9 cellular contexts compared by ENCODE assay signal in the genomic region with DNA sequence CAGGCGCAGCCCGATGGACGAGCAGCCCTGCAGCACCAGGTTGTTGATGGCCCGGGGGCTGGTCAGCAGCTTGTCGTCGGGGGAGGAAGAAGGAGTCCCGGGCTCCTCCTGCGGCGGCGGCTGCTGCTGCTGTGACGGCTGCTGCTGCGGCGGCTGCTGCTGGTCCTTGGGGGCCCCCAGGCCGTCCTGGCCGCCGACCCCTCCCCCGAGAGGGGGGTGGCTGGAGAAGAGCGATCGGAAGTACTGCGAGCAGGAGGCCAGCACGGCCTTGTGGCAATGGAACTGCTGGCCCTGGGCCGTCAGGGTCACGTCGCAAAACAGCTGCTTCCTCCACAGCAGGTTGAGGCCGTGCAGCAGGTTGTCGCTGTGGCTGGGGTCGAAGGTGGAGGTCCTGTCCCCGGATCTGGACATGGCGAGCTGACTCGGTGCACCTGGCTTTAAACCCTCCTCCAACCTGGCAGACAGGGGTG. TPM values are rescaled to one million over a fixed set of nuclear protein-coding genes. Genes with fewer than 3 reads are reported as not detected.
DNase-seq lines count a peak whose midpoint lies in the region; ATAC-seq and TF ChIP-seq lines count a peak whose summit lies in the region.
"Had no signal": no experiment of that assay in that cellular context is flagged by ENCODE, and none has a peak within 500 bp of the region (broad histone marks: within the 10 kb centered on the region; RNA-seq: fewer than 3 reads in every experiment).

No MANE protein-coding gene starts in this region.

- H3K36me3 ChIP-seq in GM23338 (ENCODE audit: insufficient read depth) (no peaks in the 10 kb centered on the region), Peyer's patch (no peaks in the 10 kb centered on the region), iPS-18a (ENCODE audit: control insufficient read depth, low read depth, low read length) (no peaks in the 10 kb centered on the region), gastrocnemius medialis (no peaks in the 10 kb centered on the region)

- peaks cover 45% of the 10 kb centered on the region for H3K27me3 Mint-ChIP-seq in GM23338 (ENCODE audit: insufficient read depth, low read depth, poor library complexity)

- H3F3A ChIP-seq in GM23338 (replicated peaks; ENCODE audit: low read depth), result peaks cover 9% of the 10 kb centered on the region; the same call in 1 of the 2 replicates

- TF ChIP-seq CTCF in GM23338 (conservative IDR thresholded peaks at IDR 0.05; ENCODE audit: low read depth in 2 of 2) (no peak), Peyer's patch (IDR thresholded peaks at IDR 0.05) (no peak), gastrocnemius medialis (IDR thresholded peaks at IDR 0.05 in 4 of 5, conservative IDR thresholded peaks at IDR 0.05 in 1 of 5) (no peak)

- H3K27ac Mint-ChIP-seq in GM23338, result no peak overlapping the region

- no peaks in the 10 kb centered on the region for H3K9me3 ChIP-seq in Peyer's patch
- H3K9me3 ChIP-seq in iPS-18a (ENCODE audit: control insufficient read depth, low read depth, low read length), result no peaks in the 10 kb centered on the region
- H3K9me3 ChIP-seq in gastrocnemius medialis, result no peaks in the 10 kb centered on the region

- peak overlapping the region; percentile 99 for H3K4me2 ChIP-seq in GM23338

- peaks cover 39% of the 10 kb centered on the region for H3K4me1 Mint-ChIP-seq in GM23338

- peak overlapping the region; percentile 91 for H2AFZ ChIP-seq in GM23338

- ATAC-seq in GM23338, result peak; percentile 5
- no peak for ATAC-seq in gastrocnemius medialis

- no peaks in the 10 kb centered on the region for H3K9me2 ChIP-seq in GM23338 (ENCODE audit: insufficient read depth)

- H3K9me3 Mint-ChIP-seq in GM23338, result no peaks in the 10 kb centered on the region; the same call in 2 of the 3 replicates

- peaks cover 40% of the 10 kb centered on the region for H3K4me1 ChIP-seq in GM23338 (ENCODE audit: insufficient read depth)
- H3K4me1 ChIP-seq in Peyer's patch, result peaks cover 0 to 27% (median 1%) of the 10 kb centered on the region in 4 donors
- H3K4me1 ChIP-seq in iPS-18a (ENCODE audit: control insufficient read depth, low read depth, low read length), result peaks cover 32% of the 10 kb centered on the region
- H3K4me1 ChIP-seq in gastrocnemius medialis, result peaks cover 7 to 11% of the 10 kb centered on the region in 2 donors

- H3K27ac ChIP-seq in GM23338 (ENCODE audit: low read depth) (no peak overlapping the region), Peyer's patch (peak overlapping the region in 2 of 4 donors; percentile 50 to 87), iPS-18a (ENCODE audit: low read length) (no peak overlapping the region), gastrocnemius medialis (no peak overlapping the region)

- H3K79me2 ChIP-seq in GM23338 (replicated peaks; ENCODE audit: insufficient read depth), result no peaks in the 10 kb centered on the region

- peak overlapping the region; percentile 39 for H3K9ac ChIP-seq in iPS-18a (ENCODE audit: low read length)

- DNase-seq in GM23338 (ENCODE audit: low spot score), result no peak
- peak; percentile 51 to 59 (median 59) for DNase-seq in Peyer's patch
- DNase-seq in gastrocnemius medialis, result no peak
- no peak for DNase-seq in NCI-H1092 (lab: John Stamatoyannopoulos, UW)
- no peak for DNase-seq in ACHN
- DNase-seq in NCI-H2171 (lab: John Stamatoyannopoulos, UW), result no peak
- DNase-seq in NCI-H2171 treated with DMSO at 0.1 percent for 48 hours (lab: John Stamatoyannopoulos, UW), result no peak

- TF ChIP-seq POLR2A in Peyer's patch (IDR thresholded peaks at IDR 0.05), result no peak
- TF ChIP-seq POLR2A in gastrocnemius medialis (IDR thresholded peaks at IDR 0.05), result no peak

- H3K36me3 Mint-ChIP-seq in GM23338 (ENCODE audit: low read depth), result no peaks in the 10 kb centered on the region

- intact Hi-C loops in gastrocnemius medialis (cut with DNase I; ENCODE audit: low total_unique reads), result no loop called here

- H4K20me1 ChIP-seq in GM23338 (replicated peaks; ENCODE audit: insufficient read depth), result no peaks in the 10 kb centered on the region

- H3K4me3 ChIP-seq in GM23338 (peak overlapping the region; percentile 88), Peyer's patch (peak overlapping the region; percentile 40 to 59 (median 46)), iPS-18a (ENCODE audit: low read length) (peak overlapping the region; percentile 88), gastrocnemius medialis (peak overlapping the region in 3 of 4 donors; percentile 10 to 47 (median 36))

- peak overlapping the region; percentile 92 for H3K4me3 Mint-ChIP-seq in GM23338

- H3K27me3 ChIP-seq in GM23338 (ENCODE audit: insufficient read depth), result peaks cover 78% of the 10 kb centered on the region
- peaks cover 0 to 25% of the 10 kb centered on the region in 2 donors for H3K27me3 ChIP-seq in Peyer's patch
- H3K27me3 ChIP-seq in iPS-18a (ENCODE audit: control insufficient read depth, insufficient read depth, low read length), result peaks cover 61% of the 10 kb centered on the region
- peaks cover 21 to 47% (median 40%) of the 10 kb centered on the region in 3 donors for H3K27me3 ChIP-seq in gastrocnemius medialis

- in situ Hi-C loops in gastrocnemius medialis (cut with MboI; ENCODE audit: low sequenced_read_pairs in 4 of 4), result no loop called here
- in situ Hi-C loops in ACHN (cut with HindIII; ENCODE audit: low pct_ligation_motif_present, low pct_unique_long_range_greater_than_20kb, low sequenced_read_pairs), result no loop called here

TF ChIP-seq in GM23338, 12 proteins besides CTCF, POLR2A, EP300 and RAD21:
- peak; percentile 40 for TF ChIP-seq EZH2 (IDR thresholded peaks at IDR 0.05; ENCODE audit: low read depth, unreplicated experiment)
- TF ChIP-seq NANOG (IDR thresholded peaks at IDR 0.05; ENCODE audit: borderline replicate concordance), result no peak

RNA-seq across cellular contexts. Expression of gene KLHL14, which starts 2.6 kb away (rescaled TPM):
- total RNA-seq in GM23338 (2014; rRNA removed; shearing (Covaris generic)), result 0.78 and 1.9 TPM in 2 replicates
- 0.38 and 0.44 TPM in 2 replicates for polyA plus RNA-seq in GM23338 (2016; fragmentation: Nextera tagmentation; extraction: Ambion mirVana)
- total RNA-seq in Peyer's patch (10 to 100 TPM in 1 of 4 donors, 1 to 10 TPM in 1, under 1 TPM in 2; 0.28 to 14.0 (median 1.1) TPM), gastrocnemius medialis (under 1 TPM in 1 of 4 donors, not detected in 3; 0.04 TPM)
- total RNA-seq: fibroblast of villous mesenchyme had no signal

Comparison
In these comparisons a context has a peak if more than half of its experiments do, and no peak if none do; other contexts are left out.
1. DNase-seq: peak in Peyer's patch (3 of 3); none in GM23338 (single experiment), gastrocnemius medialis (0 of 2), NCI-H1092 (single experiment), ACHN (single experiment), NCI-H2171 (single experiment) and NCI-H2171 treated with DMSO at 0.1 percent for 48 hours (single experiment).
2. H3K4me3 ChIP-seq: peak in every context shown above with its lines; median percentile 88 in GM23338; 88 in iPS-18a; 46 in Peyer's patch; 36 in gastrocnemius medialis.